Comparison of ENCODE assay signal across 8 cellular contexts in genomic region chr6:170289971-170290305, GRCh38. TPM values are rescaled to one million over a fixed set of nuclear protein-coding genes. Genes with fewer than 3 reads are reported as not detected.
DNase-seq lines count a peak whose midpoint lies in the region; ATAC-seq and TF ChIP-seq lines count a peak whose summit lies in the region.

No MANE protein-coding gene starts in this region.

- no peaks in the 10 kb centered on the region for H3K36me3 Mint-ChIP-seq in activated CD8-positive, alpha-beta memory T cell treated with anti-CD3 and anti-CD28 coated beads, Interleukin-2, amount 10 ng/mL, durations not matched to agents 7 days and 5 days
- peaks cover 5% of the 10 kb centered on the region for H3K36me3 Mint-ChIP-seq in stimulated activated effector memory CD8-positive, alpha-beta T cell treated with anti-CD3 and anti-CD28 coated beads, Interleukin-12 subunit alpha, Interleukin-12 subunit beta, amount 100 ng/mL, for 72 hours

- H3K27ac Mint-ChIP-seq in activated CD8-positive, alpha-beta memory T cell treated with anti-CD3 and anti-CD28 coated beads, Interleukin-2, amount 10 ng/mL, durations not matched to agents 7 days and 5 days, result no peak overlapping the region
- peak overlapping the region; percentile 45 for H3K27ac Mint-ChIP-seq in stimulated activated effector memory CD8-positive, alpha-beta T cell treated with anti-CD3 and anti-CD28 coated beads, Interleukin-12 subunit alpha, Interleukin-12 subunit beta, amount 100 ng/mL, for 72 hours

- TSS peak; percentile 59 for BruUV-seq in HCT116 (replicated peaks; lab: Mats Ljungman, UMichigan)

- H3K27me3 ChIP-seq in HCT116 (ENCODE audit: insufficient read depth, low read length) (peaks cover 4% of the 10 kb centered on the region; the same call in 1 of the 2 replicates), hepatocyte (peaks cover 87% of the 10 kb centered on the region)

- H3K4me3 Mint-ChIP-seq in activated CD8-positive, alpha-beta memory T cell treated with anti-CD3 and anti-CD28 coated beads, Interleukin-2, amount 10 ng/mL, durations not matched to agents 7 days and 5 days, result peak overlapping the region; percentile 74
- peak overlapping the region; percentile 87 for H3K4me3 Mint-ChIP-seq in stimulated activated effector memory CD8-positive, alpha-beta T cell treated with anti-CD3 and anti-CD28 coated beads, Interleukin-12 subunit alpha, Interleukin-12 subunit beta, amount 100 ng/mL, for 72 hours

- H3K9me3 ChIP-seq in HCT116 (ENCODE audit: control insufficient read depth in 1 of 2, insufficient read depth in 1 of 2, low read depth in 1 of 2, low read length in 2 of 2), result no peaks in the 10 kb centered on the region
- no peaks in the 10 kb centered on the region for H3K9me3 ChIP-seq in hepatocyte (ENCODE audit: low read depth)

- H2AFZ ChIP-seq in HCT116 (ENCODE audit: low read depth, low read length, poor library complexity, severe bottlenecking), result peak overlapping the region; percentile 54
- H2AFZ ChIP-seq in hepatocyte, result peak overlapping the region; percentile 49

- POLR2A ChIA-PET in HCT116 (lab: Charles Lee), result no interaction called here

- no peak for DNase-seq in HCT116 (ENCODE audit: low read depth, low spot score)
- DNase-seq in activated CD8-positive, alpha-beta memory T cell treated with anti-CD3 and anti-CD28 coated beads, Interleukin-2, amount 10 ng/mL, durations not matched to agents 7 days and 5 days, result no peak
- no peak for DNase-seq in hepatocyte (ENCODE audit: low spot score)
- no peak for DNase-seq in stimulated activated effector memory CD8-positive, alpha-beta T cell treated with anti-CD3 and anti-CD28 coated beads, Interleukin-12 subunit alpha, Interleukin-12 subunit beta, amount 100 ng/mL, for 72 hours (ENCODE audit: low spot score in 2 of 2)
- DNase-seq in NK-92 treated with Interleukin-12 subunit alpha and Interleukin-12 subunit beta, amount 100 ng/mL, for 24 hours (lab: John Stamatoyannopoulos, UW), result no peak
- no peak for DNase-seq in NCI-H1436 (lab: John Stamatoyannopoulos, UW)
- no peak for DNase-seq in NCI-H345 (lab: John Stamatoyannopoulos, UW)
- DNase-seq in SW 1271 (lab: John Stamatoyannopoulos, UW), result no peak

- TF ChIP-seq POLR2A in HCT116 (IDR thresholded peaks at IDR 0.05; ENCODE audit: borderline replicate concordance, extremely low read depth, insufficient read depth, insufficient read length), result no peak

- RAD21 ChIA-PET in HCT116 (lab: Charles Lee; ENCODE audit: low non-redundant PET in 1 of 2, low total read pairs in 2 of 2, uncharacterized antibody in 2 of 2, unreplicated experiment in 2 of 2), result no interaction called here

- no peaks in the 10 kb centered on the region for H3K9me2 ChIP-seq in HCT116 (ENCODE audit: insufficient read depth)
- H3K9me2 ChIP-seq in hepatocyte (replicated peaks; ENCODE audit: insufficient read depth), result no peaks in the 10 kb centered on the region

- H3K27me3 Mint-ChIP-seq in activated CD8-positive, alpha-beta memory T cell treated with anti-CD3 and anti-CD28 coated beads, Interleukin-2, amount 10 ng/mL, durations not matched to agents 7 days and 5 days, result peaks cover 81% of the 10 kb centered on the region

- H3K27ac ChIP-seq in HCT116 (ENCODE audit: low read depth, low read length), result no peak overlapping the region; the same call in 1 of the 2 replicates
- no peak overlapping the region for H3K27ac ChIP-seq in hepatocyte

- intact Hi-C loops in HCT116 (cut with micrococcal nuclease), result loop anchor here (10.0 kb wide), 1 partner anchor 235 kb away; no protein-coding TSS in a partner anchor

- H4K20me1 ChIP-seq in HCT116 (ENCODE audit: insufficient read depth) (no peaks in the 10 kb centered on the region), hepatocyte (ENCODE audit: insufficient read depth, poor library complexity, severe bottlenecking) (no peaks in the 10 kb centered on the region)

- TF ChIP-seq CTCF in HCT116 (IDR thresholded peaks at IDR 0.05 in 2 of 3, conservative IDR thresholded peaks at IDR 0.05 in 1 of 3; ENCODE audit: borderline replicate concordance in 1 of 3, insufficient read depth in 1 of 3, low read depth in 2 of 3, low read length in 2 of 3) (no peak), hepatocyte (IDR thresholded peaks at IDR 0.05; ENCODE audit: poor library complexity) (peak; percentile 2)

- WGBS in hepatocyte (ENCODE audit: low lambda C conversion rate, missing lambda C conversion rate), result under 1% methylated on average over 16 of the region's 41 CpGs

- H3K79me2 ChIP-seq in HCT116 (ENCODE audit: insufficient read depth, low read length), result no peaks in the 10 kb centered on the region
- H3K79me2 ChIP-seq in hepatocyte, result no peaks in the 10 kb centered on the region

- CTCF ChIA-PET in HCT116 (lab: Charles Lee), result no interaction called here
- CTCF ChIA-PET in activated CD8-positive, alpha-beta memory T cell treated with anti-CD3 and anti-CD28 coated beads, Interleukin-2, amount 10 ng/mL, durations not matched to agents 7 days and 5 days (lab: Charles Lee), result interaction anchor here (3.7 kb wide), 1 partner anchor 459 kb away, joined by 18 read pairs; no protein-coding TSS in a partner anchor

- peak; percentile 7; the same call in 1 of the 2 replicates for ATAC-seq in HCT116
- ATAC-seq in activated CD8-positive, alpha-beta memory T cell treated with anti-CD3 and anti-CD28 coated beads, Interleukin-2, amount 10 ng/mL, durations not matched to agents 7 days and 5 days, result no peak
- no peak for ATAC-seq in stimulated activated effector memory CD8-positive, alpha-beta T cell treated with anti-CD3 and anti-CD28 coated beads, Interleukin-12 subunit alpha, Interleukin-12 subunit beta, amount 100 ng/mL, for 72 hours

- peak overlapping the region; percentile 67 to 77 for H3K4me3 ChIP-seq in HCT116 (replicated peaks in 1 of 2; ENCODE audit: low read depth in 1 of 2, low read length in 2 of 2)
- H3K4me3 ChIP-seq in hepatocyte, result peak overlapping the region; percentile 30

- no peak for TF ChIP-seq RAD21 in HCT116 (IDR thresholded peaks at IDR 0.05; ENCODE audit: low read depth)

- no peaks in the 10 kb centered on the region for H3K9me3 Mint-ChIP-seq in activated CD8-positive, alpha-beta memory T cell treated with anti-CD3 and anti-CD28 coated beads, Interleukin-2, amount 10 ng/mL, durations not matched to agents 7 days and 5 days (ENCODE audit: low read depth)
- no peaks in the 10 kb centered on the region for H3K9me3 Mint-ChIP-seq in stimulated activated effector memory CD8-positive, alpha-beta T cell treated with anti-CD3 and anti-CD28 coated beads, Interleukin-12 subunit alpha, Interleukin-12 subunit beta, amount 100 ng/mL, for 72 hours

- H3K36me3 ChIP-seq in HCT116 (ENCODE audit: control insufficient read depth in 1 of 2, insufficient read depth in 2 of 2, low read length in 2 of 2) (no peaks in the 10 kb centered on the region; a peak in 1 of 4 replicates), hepatocyte (replicated peaks; ENCODE audit: insufficient read depth, low read depth) (no peaks in the 10 kb centered on the region)

- H3K4me1 ChIP-seq in HCT116 (ENCODE audit: control insufficient read depth in 1 of 2, insufficient read depth in 2 of 2, low read length in 2 of 2) (peaks cover 0 to 8% of the 10 kb centered on the region in 2 experiments; a peak in 2 of 4 replicates), hepatocyte (ENCODE audit: insufficient read depth) (peaks cover 39% of the 10 kb centered on the region)

- peaks cover 28% of the 10 kb centered on the region for H3K4me1 Mint-ChIP-seq in activated CD8-positive, alpha-beta memory T cell treated with anti-CD3 and anti-CD28 coated beads, Interleukin-2, amount 10 ng/mL, durations not matched to agents 7 days and 5 days
- H3K4me1 Mint-ChIP-seq in stimulated activated effector memory CD8-positive, alpha-beta T cell treated with anti-CD3 and anti-CD28 coated beads, Interleukin-12 subunit alpha, Interleukin-12 subunit beta, amount 100 ng/mL, for 72 hours, result peaks cover 47% of the 10 kb centered on the region

- H3K4me2 ChIP-seq in HCT116 (ENCODE audit: low read length), result peak overlapping the region; percentile 90
- peak overlapping the region; percentile 92 for H3K4me2 ChIP-seq in hepatocyte

- peak overlapping the region; percentile 68 for H3K9ac ChIP-seq in HCT116 (ENCODE audit: low read length)

TF ChIP-seq in HCT116, 20 proteins besides CTCF, POLR2A, EP300 and RAD21 (continues in another document):
- no peak for TF ChIP-seq TCF7L2 (IDR thresholded peaks at IDR 0.05; ENCODE audit: borderline replicate concordance, extremely low read depth, insufficient read depth, insufficient read length)
- no peak for TF ChIP-seq FOSL1 (IDR thresholded peaks at IDR 0.05; ENCODE audit: low read depth)
- no peak for TF ChIP-seq ZFX (IDR thresholded peaks at IDR 0.05)
- TF ChIP-seq ELF1 (IDR thresholded peaks at IDR 0.05; ENCODE audit: borderline replicate concordance, low read depth), result no peak
- no peak for TF ChIP-seq SRF (IDR thresholded peaks at IDR 0.05; ENCODE audit: low read depth)
- TF ChIP-seq SP1 (IDR thresholded peaks at IDR 0.05; ENCODE audit: low read depth), result no peak
- TF ChIP-seq POLR2AphosphoS5 (IDR thresholded peaks at IDR 0.05; ENCODE audit: low read depth, low read length), result no peak

RNA-seq across cellular contexts. Expression of gene DLL1, which starts 0.9 kb away (rescaled TPM):
- 5.3 TPM for total RNA-seq in HCT116 (2021; ENCODE audit: unreplicated experiment)
- 3.3 and 3.9 TPM in 2 replicates for polyA plus RNA-seq in HCT116 (2012)
- 1 to 10 TPM in 1 of 2 experiments, under 1 TPM in 1; 0.37 to 1.2 TPM for total RNA-seq in activated CD8-positive, alpha-beta memory T cell treated with anti-CD3 and anti-CD28 coated beads, Interleukin-2, amount 10 ng/mL, durations not matched to agents 7 days and 5 days
- 2.5 and 3.3 TPM in 2 replicates for total RNA-seq in hepatocyte
- polyA plus RNA-seq in hepatocyte, result 3.1 and 3.6 TPM in 2 replicates

RNA-seq across cellular contexts. Expression of gene FAM120B, which starts 16.6 kb away (rescaled TPM):
- total RNA-seq in HCT116 (2021; ENCODE audit: unreplicated experiment), result 25.2 TPM
- polyA plus RNA-seq in HCT116 (2012), result 12.7 and 15.7 TPM in 2 replicates
- total RNA-seq in activated CD8-positive, alpha-beta memory T cell treated with anti-CD3 and anti-CD28 coated beads, Interleukin-2, amount 10 ng/mL, durations not matched to agents 7 days and 5 days, result 10 to 100 TPM; 20.4 to 26.0 TPM
- total RNA-seq in hepatocyte, result 16.0 and 19.5 TPM in 2 replicates
- 25.0 and 25.8 TPM in 2 replicates for polyA plus RNA-seq in hepatocyte
